Comparison of ENCODE assay signal across 8 cellular contexts in the genomic region with DNA sequence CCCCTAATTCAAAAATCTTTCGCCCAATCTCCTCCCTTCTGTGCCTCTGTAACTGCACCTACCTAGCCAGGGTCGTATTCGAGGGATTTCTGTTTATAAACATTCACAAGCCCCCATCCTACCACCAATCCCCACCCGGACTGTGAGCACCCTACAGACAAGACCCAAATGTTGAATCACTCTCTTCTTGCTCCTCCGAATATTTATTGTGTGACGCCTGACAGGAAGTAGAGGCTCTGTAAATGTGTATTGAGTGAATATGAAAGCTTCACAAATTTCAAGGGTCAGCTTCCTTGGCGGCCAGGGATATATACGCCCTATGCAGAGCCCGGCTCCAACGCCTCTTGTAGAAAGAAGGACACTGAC. TPM values are rescaled to one million over a fixed set of nuclear protein-coding genes. Genes with fewer than 3 reads are reported as not detected.
DNase-seq lines count a peak whose midpoint lies in the region; TF ChIP-seq lines count a peak whose summit lies in the region.

No MANE protein-coding gene starts in this region.

- peak overlapping the region; percentile 70 for H3K9ac ChIP-seq in skeletal muscle satellite cell (ENCODE audit: low read depth, low read length)

- H3K36me3 Mint-ChIP-seq in activated naive CD4-positive, alpha-beta T cell treated with anti-CD3 and anti-CD28 coated beads, Interleukin-2, amount 50 U/mL, for 24 hours = no peaks in the 10 kb centered on the region

- no peaks in the 10 kb centered on the region for H3K9me3 ChIP-seq in skeletal muscle satellite cell (replicated peaks; ENCODE audit: low read length)

- H3K36me3 ChIP-seq in skeletal muscle satellite cell (ENCODE audit: insufficient read depth, low read length) = no peaks in the 10 kb centered on the region

- peaks cover 19% of the 10 kb centered on the region for H3K4me1 ChIP-seq in skeletal muscle satellite cell (ENCODE audit: control insufficient read depth, insufficient read depth, low read length)

- peak overlapping the region; percentile 92 for H3K4me3 Mint-ChIP-seq in activated naive CD4-positive, alpha-beta T cell treated with anti-CD3 and anti-CD28 coated beads, Interleukin-2, amount 50 U/mL, for 24 hours

- TF ChIP-seq CTCF in RWPE1 (conservative IDR thresholded peaks at IDR 0.05; ENCODE audit: low read depth) = no peak
- TF ChIP-seq CTCF in fibroblast of pulmonary artery (IDR thresholded peaks at IDR 0.05; ENCODE audit: low read length, missing control alignments) = no peak

- peaks cover 33% of the 10 kb centered on the region for H3K27me3 ChIP-seq in skeletal muscle satellite cell (ENCODE audit: control insufficient read depth, insufficient read depth, low read length)

- H3K27ac Mint-ChIP-seq in activated naive CD4-positive, alpha-beta T cell treated with anti-CD3 and anti-CD28 coated beads, Interleukin-2, amount 50 U/mL, for 24 hours = no peak overlapping the region

- H3K27ac ChIP-seq in RWPE1 = peak overlapping the region; percentile 87

- H3K4me3 ChIP-seq in fibroblast of pulmonary artery (replicated peaks; ENCODE audit: low read depth, low read length) = peak overlapping the region; percentile 84
- peak overlapping the region; percentile 92 for H3K4me3 ChIP-seq in skeletal muscle satellite cell (ENCODE audit: low read length)

- CTCF ChIA-PET in RWPE1 (lab: Yijun Ruan, JAX) = interaction anchor here (0.6 to 1.5 kb wide), 6 partner anchors 12 to 837 kb away, joined by 3 to 8 read pairs (median 4); no protein-coding TSS in a partner anchor

- DNase-seq in activated naive CD4-positive, alpha-beta T cell treated with Interleukin-2 at 50 U/mL for 16 hours = no peak
- DNase-seq in RWPE1 (ENCODE audit: low spot score) = no peak
- DNase-seq in fibroblast of pulmonary artery (ENCODE audit: low read depth) = no peak
- DNase-seq in NCI-H146 (lab: John Stamatoyannopoulos, UW) = no peak
- no peak for DNase-seq in CD1c-positive myeloid dendritic cell (ENCODE audit: extremely low spot score)
- DNase-seq in NCI-H526 treated with DMSO at 0.1 percent for 48 hours (lab: John Stamatoyannopoulos, UW) = no peak

- H3K27me3 Mint-ChIP-seq in activated naive CD4-positive, alpha-beta T cell treated with anti-CD3 and anti-CD28 coated beads, Interleukin-2, amount 50 U/mL, for 24 hours = no peaks in the 10 kb centered on the region

- peak overlapping the region; percentile 99 for H3K4me2 ChIP-seq in skeletal muscle satellite cell (ENCODE audit: low read length)

- POLR2A ChIA-PET in RWPE1 (lab: Yijun Ruan, JAX; ENCODE audit: low non-redundant PET) = interaction anchor here (0.6 kb wide), 1 partner anchor 14 kb away, joined by 3 read pairs; no protein-coding TSS in a partner anchor

- no peaks in the 10 kb centered on the region for H3K9me3 Mint-ChIP-seq in activated naive CD4-positive, alpha-beta T cell treated with anti-CD3 and anti-CD28 coated beads, Interleukin-2, amount 50 U/mL, for 24 hours

- H3K4me1 Mint-ChIP-seq in activated naive CD4-positive, alpha-beta T cell treated with anti-CD3 and anti-CD28 coated beads, Interleukin-2, amount 50 U/mL, for 24 hours = peaks cover 30% of the 10 kb centered on the region

RNA-seq across cellular contexts. Expression of gene BDH1, which starts 1.6 kb away (rescaled TPM):
- 2.8 and 6.6 TPM in 2 replicates for total RNA-seq in skeletal muscle satellite cell (2012; rRNA removed)
